ENCODE assay signal across 9 cellular contexts in the genomic region with DNA sequence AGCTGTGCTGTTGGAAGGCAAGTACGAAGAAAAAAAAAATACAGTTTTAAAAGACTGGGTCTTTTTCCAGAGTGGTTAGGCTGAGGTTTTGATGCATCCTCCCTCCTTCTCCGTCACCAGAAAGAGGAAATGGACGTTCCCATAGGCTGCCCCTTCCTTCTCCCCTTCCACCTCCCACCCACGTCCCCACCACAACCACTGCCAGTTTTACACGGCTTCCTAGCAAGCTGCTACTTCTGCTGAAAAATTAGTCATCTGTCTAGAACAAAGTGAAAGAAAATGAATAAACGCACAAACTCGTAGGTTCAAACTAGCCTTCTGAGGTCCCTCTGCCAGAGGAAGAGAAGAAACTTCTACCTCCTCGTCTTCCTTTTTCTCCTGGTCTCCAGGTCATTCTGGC.
DNase-seq lines count a peak whose midpoint lies in the region; ATAC-seq and TF ChIP-seq lines count a peak whose summit lies in the region.
"Had no signal": no experiment of that assay in that cellular context is flagged by ENCODE, and none has a peak within 500 bp of the region (broad histone marks: within the 10 kb centered on the region; RNA-seq: fewer than 3 reads in every experiment).

No MANE protein-coding gene starts in this region.

- no peaks in the 10 kb centered on the region for H3K27me3 ChIP-seq in GM23248 (replicated peaks; ENCODE audit: insufficient read depth)
- H3K27me3 ChIP-seq: vagina had no signal

- no peak overlapping the region for H3K9ac ChIP-seq in GM23248

- DNase-seq in AG09309 (ENCODE audit: low read depth) (peak; percentile 11), HFFc6 (no peak), GM23248 (no peak), NCI-H2171 treated with DMSO at 0.1 percent for 48 hours (lab: John Stamatoyannopoulos, UW) (no peak)
- DNase-seq in activated CD8-positive, alpha-beta T cell treated with anti-CD3 and anti-CD28 coated beads for 36 hours, result peak; percentile 93
- DNase-seq in natural killer cell treated with Interleukin-12 subunit alpha and Interleukin-12 subunit beta and Interleukin-15 and Interleukin-18, amount 100 ng/mL, for 72 hours (ENCODE audit: low spot score), result peak; percentile 93

- TF ChIP-seq CTCF in AG09309 (IDR thresholded peaks at IDR 0.05; ENCODE audit: control insufficient read depth, insufficient read depth, low read depth, low read length, missing control alignments) (no peak), HFFc6 (IDR thresholded peaks at IDR 0.05) (no peak)
- no peak for TF ChIP-seq CTCF in activated CD8-positive, alpha-beta T cell treated with anti-CD3 and anti-CD28 coated beads for 36 hours (IDR thresholded peaks at IDR 0.05)

- H3F3A ChIP-seq in GM23248 (ENCODE audit: insufficient read depth), result no peaks in the 10 kb centered on the region

- H3K4me3 Mint-ChIP-seq in HFFc6, result no peak overlapping the region
- peak overlapping the region; percentile 53 for H3K4me3 Mint-ChIP-seq in activated CD8-positive, alpha-beta T cell treated with anti-CD3 and anti-CD28 coated beads for 36 hours
- H3K4me3 Mint-ChIP-seq in natural killer cell treated with Interleukin-12 subunit alpha and Interleukin-12 subunit beta and Interleukin-15 and Interleukin-18, amount 100 ng/mL, for 72 hours, result peak overlapping the region; percentile 81

- no peaks in the 10 kb centered on the region for H3K9me3 Mint-ChIP-seq in HFFc6
- no peaks in the 10 kb centered on the region for H3K9me3 Mint-ChIP-seq in activated CD8-positive, alpha-beta T cell treated with anti-CD3 and anti-CD28 coated beads for 36 hours
- H3K9me3 Mint-ChIP-seq in natural killer cell treated with Interleukin-12 subunit alpha and Interleukin-12 subunit beta and Interleukin-15 and Interleukin-18, amount 100 ng/mL, for 72 hours, result no peaks in the 10 kb centered on the region

- no peak overlapping the region for H3K4me3 ChIP-seq in AG09309 (ENCODE audit: control insufficient read depth, low read depth, low read length)
- no peak overlapping the region for H3K4me3 ChIP-seq in GM23248
- H3K4me3 ChIP-seq: vagina had no signal

- H3K79me2 ChIP-seq in GM23248 (ENCODE audit: insufficient read depth), result no peaks in the 10 kb centered on the region

- no peaks in the 10 kb centered on the region for H3K9me3 ChIP-seq in GM23248 (ENCODE audit: low read depth)
- H3K9me3 ChIP-seq: vagina had no signal

- POLR2A ChIA-PET in activated CD8-positive, alpha-beta T cell treated with anti-CD3 and anti-CD28 coated beads for 36 hours (lab: Charles Lee), result no interaction called here

- H3K4me1 ChIP-seq in GM23248 (ENCODE audit: insufficient read depth), result no peaks in the 10 kb centered on the region
- H3K4me1 ChIP-seq: vagina had no signal

- peak; percentile 95 for ATAC-seq in activated CD8-positive, alpha-beta T cell treated with anti-CD3 and anti-CD28 coated beads for 36 hours
- peak; percentile 93 to 95 for ATAC-seq in natural killer cell treated with Interleukin-12 subunit alpha and Interleukin-12 subunit beta and Interleukin-15 and Interleukin-18, amount 100 ng/mL, for 72 hours
- no peak for ATAC-seq in HG02678 (IDR thresholded peaks at IDR 0.05; ENCODE audit: unreplicated experiment)
- ATAC-seq in GM18511 (IDR thresholded peaks at IDR 0.05; ENCODE audit: unreplicated experiment), result no peak

- no peaks in the 10 kb centered on the region for H3K4me1 Mint-ChIP-seq in HFFc6 (ENCODE audit: low read depth)
- H3K4me1 Mint-ChIP-seq in activated CD8-positive, alpha-beta T cell treated with anti-CD3 and anti-CD28 coated beads for 36 hours (ENCODE audit: low read depth), result peaks cover 26% of the 10 kb centered on the region
- peaks cover 37 to 39% of the 10 kb centered on the region in 2 donors for H3K4me1 Mint-ChIP-seq in natural killer cell treated with Interleukin-12 subunit alpha and Interleukin-12 subunit beta and Interleukin-15 and Interleukin-18, amount 100 ng/mL, for 72 hours (ENCODE audit: low read depth in 2 of 2)

- no peaks in the 10 kb centered on the region for H3K27me3 Mint-ChIP-seq in HFFc6 (ENCODE audit: insufficient read depth)
- no peaks in the 10 kb centered on the region for H3K27me3 Mint-ChIP-seq in activated CD8-positive, alpha-beta T cell treated with anti-CD3 and anti-CD28 coated beads for 36 hours
- H3K27me3 Mint-ChIP-seq in natural killer cell treated with Interleukin-12 subunit alpha and Interleukin-12 subunit beta and Interleukin-15 and Interleukin-18, amount 100 ng/mL, for 72 hours, result no peaks in the 10 kb centered on the region

- H4K20me1 ChIP-seq in GM23248 (ENCODE audit: insufficient read depth), result no peaks in the 10 kb centered on the region

- H3K36me3 Mint-ChIP-seq in HFFc6 (ENCODE audit: low read depth), result peaks cover 22% of the 10 kb centered on the region; the same call in 1 of the 2 replicates
- peaks cover 25% of the 10 kb centered on the region for H3K36me3 Mint-ChIP-seq in activated CD8-positive, alpha-beta T cell treated with anti-CD3 and anti-CD28 coated beads for 36 hours (ENCODE audit: low read depth)
- peaks cover 12% of the 10 kb centered on the region for H3K36me3 Mint-ChIP-seq in natural killer cell treated with Interleukin-12 subunit alpha and Interleukin-12 subunit beta and Interleukin-15 and Interleukin-18, amount 100 ng/mL, for 72 hours

- H3K27ac ChIP-seq in GM23248, result no peak overlapping the region
- H3K27ac ChIP-seq: vagina had no signal

- peaks cover 26% of the 10 kb centered on the region for H3K36me3 ChIP-seq in GM23248 (ENCODE audit: low read depth)

- intact Hi-C loops in activated CD8-positive, alpha-beta T cell treated with anti-CD3 and anti-CD28 coated beads for 36 hours (cut with micrococcal nuclease), result no loop called here

- no peak overlapping the region for H2AFZ ChIP-seq in GM23248

- WGBS in GM23248 (ENCODE audit: low coverage in 1 of 2, low lambda C conversion rate in 2 of 2, missing lambda C conversion rate in 2 of 2), 2 experiments, result 96 to 98% methylated on average over 8 of the region's 8 CpGs

- H3K9me2 ChIP-seq in GM23248 (ENCODE audit: insufficient read depth), result no peaks in the 10 kb centered on the region

- in situ Hi-C loops in GM23248 (cut with MboI), result no loop called here

- H3K27ac Mint-ChIP-seq in HFFc6, result peak overlapping the region; percentile 31; the same call in 1 of the 2 replicates
- H3K27ac Mint-ChIP-seq in activated CD8-positive, alpha-beta T cell treated with anti-CD3 and anti-CD28 coated beads for 36 hours, result peak overlapping the region; percentile 91
- H3K27ac Mint-ChIP-seq in natural killer cell treated with Interleukin-12 subunit alpha and Interleukin-12 subunit beta and Interleukin-15 and Interleukin-18, amount 100 ng/mL, for 72 hours, result peak overlapping the region; percentile 98 to 99

- no peak overlapping the region for H3K4me2 ChIP-seq in GM23248 (ENCODE audit: unreplicated experiment)

- CTCF ChIA-PET in activated CD8-positive, alpha-beta T cell treated with anti-CD3 and anti-CD28 coated beads for 36 hours (lab: Charles Lee), result interaction anchor here (0.8 kb wide), 1 partner anchor 27 kb away, joined by 3 read pairs; no protein-coding TSS in a partner anchor

Comparison
In these comparisons a context has a peak if more than half of its experiments do, and no peak if none do; other contexts are left out.
1. DNase-seq: peak in AG09309 (single experiment), activated CD8-positive, alpha-beta T cell treated with anti-CD3 and anti-CD28 coated beads for 36 hours (single experiment) and natural killer cell treated with Interleukin-12 subunit alpha and Interleukin-12 subunit beta and Interleukin-15 and Interleukin-18, amount 100 ng/mL, for 72 hours (single experiment); none in HFFc6 (single experiment), GM23248 (single experiment) and NCI-H2171 treated with DMSO at 0.1 percent for 48 hours (single experiment).
2. H3K27ac Mint-ChIP-seq: peak in every context shown above with its lines; median percentile 98 in natural killer cell treated with Interleukin-12 subunit alpha and Interleukin-12 subunit beta and Interleukin-15 and Interleukin-18, amount 100 ng/mL, for 72 hours; 91 in activated CD8-positive, alpha-beta T cell treated with anti-CD3 and anti-CD28 coated beads for 36 hours; 31 in HFFc6.
3. ATAC-seq: peak in activated CD8-positive, alpha-beta T cell treated with anti-CD3 and anti-CD28 coated beads for 36 hours (single experiment) and natural killer cell treated with Interleukin-12 subunit alpha and Interleukin-12 subunit beta and Interleukin-15 and Interleukin-18, amount 100 ng/mL, for 72 hours (2 of 2); none in HG02678 (single experiment) and GM18511 (single experiment).